Comparison of ENCODE assay signal across 8 cellular contexts in the genomic region with DNA sequence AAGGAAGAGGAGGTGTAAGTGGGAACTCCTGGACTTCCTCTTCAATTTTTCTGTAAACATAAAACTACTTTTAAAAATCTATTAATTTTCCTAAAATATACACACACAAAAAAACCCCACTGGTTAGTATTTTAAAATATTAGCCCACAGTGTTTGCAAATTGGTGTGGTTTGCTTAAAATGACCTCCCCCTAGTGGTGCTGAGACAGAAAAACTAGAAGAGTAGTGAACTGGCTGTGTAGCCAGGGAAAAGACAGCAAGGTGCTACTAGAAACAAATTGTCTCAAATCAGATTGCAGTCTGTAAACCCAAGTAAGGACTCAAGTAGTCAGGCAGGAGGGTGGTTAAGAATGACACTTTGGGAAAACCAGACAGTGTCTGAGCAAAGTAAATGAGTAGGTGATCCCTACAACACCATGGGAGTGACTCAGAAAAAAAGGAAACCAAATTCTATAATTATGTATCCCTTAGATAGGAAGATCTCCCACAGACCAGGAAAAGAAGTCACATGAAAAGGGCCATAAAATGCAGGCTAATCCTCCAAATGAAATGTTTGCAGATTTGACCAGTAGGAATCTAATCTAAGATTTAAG. TPM values are rescaled to one million over a fixed set of nuclear protein-coding genes. Genes with fewer than 3 reads are reported as not detected.
DNase-seq lines count a peak whose midpoint lies in the region; ATAC-seq, FAIRE-seq and TF ChIP-seq lines count a peak whose summit lies in the region.

No MANE protein-coding gene starts in this region.

- H3K9me3 ChIP-seq in H1 (ENCODE audit: insufficient read depth in 2 of 2, low read depth in 1 of 2, low read length in 1 of 2) = no peaks in the 10 kb centered on the region

- FAIRE-seq in H1 (lab: Jason Lieb, UNC) = peak; percentile 60

- H2BK5ac ChIP-seq in H1 (ENCODE audit: low read depth, low read length) = no peak overlapping the region

- no peak overlapping the region for H2BK20ac ChIP-seq in H1 (ENCODE audit: low read length)

- H2AFZ ChIP-seq in H1 (ENCODE audit: low read length) = peak overlapping the region; percentile 95; the same call in 1 of the 2 replicates

- no peak overlapping the region for H3K27ac ChIP-seq in H1 (ENCODE audit: low read depth, low read length)

- no peak overlapping the region for H2BK12ac ChIP-seq in H1 (ENCODE audit: low read depth, low read length)

- H3K4me1 ChIP-seq in H1 (replicated peaks in 1 of 4; ENCODE audit: control insufficient read depth in 3 of 4, insufficient read depth in 4 of 4, low read length in 3 of 4) = 0 out of 7 replicates have a peak, but pooled peaks cover 0 to 2% (median 0%) of the 10 kb centered on the region in 4 experiments

- no peak overlapping the region for H3K4ac ChIP-seq in H1 (replicated peaks; ENCODE audit: insufficient read length, low read depth, low read length)

- H3K36me3 ChIP-seq in H1 (ENCODE audit: control insufficient read depth in 2 of 4, insufficient read depth in 4 of 4, low read length in 3 of 4) = no peaks in the 10 kb centered on the region

- POLR2A ChIA-PET in H1 (lab: Charles Lee; ENCODE audit: partially characterized antibody) = no interaction called here

- H2AK5ac ChIP-seq in H1 (ENCODE audit: low read depth, low read length) = no peak overlapping the region

- H4K5ac ChIP-seq in H1 (ENCODE audit: insufficient read length, low read depth, low read length) = no peak overlapping the region

- H3K9ac ChIP-seq in H1 (replicated peaks in 1 of 4; ENCODE audit: extremely low read depth in 1 of 4, low read depth in 3 of 4, low read length in 3 of 4) = no peak overlapping the region

- DNase-seq in AG09309 (ENCODE audit: low read depth) (no peak), Kasumi-1 (lab: John Stamatoyannopoulos, UW) (peak; percentile 43 to 44), H1 (ENCODE audit: low read depth in 1 of 2, low spot score in 2 of 2) (no peak), mucosa of gallbladder (ENCODE audit: low spot score) (no peak), NCI-H524 treated with DMSO at 0.1 percent for 48 hours (lab: John Stamatoyannopoulos, UW) (no peak), activated gamma-delta T cell treated with Interleukin-2 at 50 U/mL for 16 hours (no peak)

- no peaks in the 10 kb centered on the region for H3K23me2 ChIP-seq in H1 (ENCODE audit: low read depth, low read length)

- H3K56ac ChIP-seq in H1 (replicated peaks; ENCODE audit: insufficient read length, low read depth, low read length) = no peak overlapping the region

- no peak overlapping the region for H3K4me2 ChIP-seq in H1 (ENCODE audit: insufficient read depth in 1 of 2, low read depth in 2 of 2, low read length in 2 of 2)

- no peaks in the 10 kb centered on the region for H3K79me2 ChIP-seq in H1 (ENCODE audit: control insufficient read depth in 1 of 2, insufficient read depth in 2 of 2, low read length in 2 of 2)

- H2BK15ac ChIP-seq in H1 (ENCODE audit: low read length) = no peak overlapping the region

- TF ChIP-seq RAD21 in H1 (IDR thresholded peaks at IDR 0.05 in 1 of 2, conservative IDR thresholded peaks at IDR 0.05 in 1 of 2; ENCODE audit: low read depth in 2 of 2, low read length in 2 of 2) = peak; percentile 43 to 49

- TF ChIP-seq CTCF in AG09309 (IDR thresholded peaks at IDR 0.05; ENCODE audit: control insufficient read depth, insufficient read depth, low read depth, low read length, missing control alignments) (peak; percentile 55), H1 (IDR thresholded peaks at IDR 0.05; ENCODE audit: control extremely low read depth in 1 of 3, insufficient read depth in 1 of 3, low read depth in 1 of 3, low read length in 3 of 3) (peak in 2 of 3 experiments; percentile 39 to 65; a peak in 2 of 4 replicates)

- no peak overlapping the region for H4K91ac ChIP-seq in H1 (replicated peaks; ENCODE audit: insufficient read length, low read length)

- H4K20me1 ChIP-seq in H1 (replicated peaks in 1 of 2; ENCODE audit: control insufficient read depth in 1 of 2, insufficient read depth in 2 of 2, low read length in 2 of 2) = no peaks in the 10 kb centered on the region

- H3K27me3 ChIP-seq in H1 (replicated peaks in 1 of 4; ENCODE audit: control insufficient read depth in 3 of 4, extremely low read depth in 1 of 4, insufficient read depth in 3 of 4, low read length in 3 of 4) = no peaks in the 10 kb centered on the region

- H3K14ac ChIP-seq in H1 (ENCODE audit: insufficient read length) = no peak overlapping the region

- no peaks in the 10 kb centered on the region for H3K79me1 ChIP-seq in H1 (ENCODE audit: low read depth, low read length)

- CTCF ChIA-PET in H1 (lab: Charles Lee; ENCODE audit: partially characterized antibody) = interaction anchor here (1.1 to 1.2 kb wide), 2 partner anchors 13 to 232 kb away, joined by 3 to 5 read pairs; no protein-coding TSS in a partner anchor

- no peak for TF ChIP-seq POLR2A in H1 (IDR thresholded peaks at IDR 0.05; ENCODE audit: control extremely low read depth in 1 of 2, low read depth in 2 of 2, low read length in 2 of 2)

- no peak overlapping the region for H2BK120ac ChIP-seq in H1 (replicated peaks; ENCODE audit: low read depth, low read length)

- H3K23ac ChIP-seq in H1 (ENCODE audit: insufficient read length) = no peak overlapping the region

- ATAC-seq in GM19023 (IDR thresholded peaks at IDR 0.05; ENCODE audit: unreplicated experiment) (peak; percentile 72), GM21529 (IDR thresholded peaks at IDR 0.05; ENCODE audit: unreplicated experiment) (no peak)

- no peak overlapping the region for H3K18ac ChIP-seq in H1 (ENCODE audit: extremely low read depth, low read length)

- H3K4me3 ChIP-seq in AG09309 (ENCODE audit: control insufficient read depth, low read depth, low read length) (no peak overlapping the region), H1 (ENCODE audit: extremely low read depth in 1 of 4, insufficient read depth in 2 of 4, low read depth in 3 of 4, low read length in 4 of 4) (no peak overlapping the region)

- no peak for TF ChIP-seq EP300 in H1 (IDR thresholded peaks at IDR 0.05; ENCODE audit: borderline replicate concordance in 1 of 2, low read depth in 2 of 2, low read length in 2 of 2)

- H4K8ac ChIP-seq in H1 (ENCODE audit: extremely low read depth, insufficient read depth, low read length) = no peak overlapping the region

TF ChIP-seq in H1, 55 proteins besides CTCF, POLR2A, EP300 and RAD21:
- TF ChIP-seq TBP (IDR thresholded peaks at IDR 0.05; ENCODE audit: low read depth, low read length) (no peak), BACH1 (IDR thresholded peaks at IDR 0.05; ENCODE audit: low read length) (no peak), PHF8 (conservative IDR thresholded peaks at IDR 0.05; ENCODE audit: low read depth, low read length) (no peak), TAF7 (optimal IDR thresholded peaks at IDR 0.05; ENCODE audit: borderline replicate concordance, low read depth, low read length) (no peak), SUZ12 (IDR thresholded peaks at IDR 0.05; ENCODE audit: low read length) (no peak), CHD2 (IDR thresholded peaks at IDR 0.05; ENCODE audit: low read length) (no peak), ZNF274 (IDR thresholded peaks at IDR 0.05; ENCODE audit: borderline replicate concordance, extremely low read depth, low read length) (no peak), GABPA (IDR thresholded peaks at IDR 0.05; ENCODE audit: borderline replicate concordance, insufficient read depth, low read length) (no peak), TEAD4 (IDR thresholded peaks at IDR 0.05; ENCODE audit: low read depth, low read length) (no peak), JUN (IDR thresholded peaks at IDR 0.05; ENCODE audit: low read depth, low read length) (no peak), POU5F1 (IDR thresholded peaks at IDR 0.05; ENCODE audit: low read depth, low read length) (no peak)

RNA-seq across cellular contexts. Expression of gene AMTN, which starts 26.0 kb away (rescaled TPM):
- not detected in 2 replicates for total RNA-seq in H1 (2021; fragmentation: NEBNext Ultra II Directional; extraction: Animal tissue kit (Norgen Biotek cat#: 25700))
- polyA plus RNA-seq in H1 (2011; rRNA removed) = not detected in 2 replicates
- polyA plus RNA-seq in H1 (2011; cell fraction: cytosol; rRNA removed) = not detected
- not detected for polyA plus RNA-seq in H1 (2011; cell fraction: nucleus; rRNA removed)
- not detected in 4 replicates for polyA plus RNA-seq in H1 (2012, experiment 1 of 2)
- polyA plus RNA-seq in H1 (2012, experiment 2 of 2) = not detected
- not detected for polyA plus RNA-seq in H1 (2013, experiment 1 of 2)
- polyA plus RNA-seq in H1 (2013, experiment 2 of 2) = not detected
- not detected in 2 replicates for polyA minus RNA-seq in H1 (2011; rRNA and poly(A)+ RNA removed)
- polyA minus RNA-seq in H1 (2011; cell fraction: cytosol; rRNA and poly(A)+ RNA removed) = not detected
- not detected for polyA minus RNA-seq in H1 (2011; cell fraction: nucleus; rRNA and poly(A)+ RNA removed)
- not detected for total RNA-seq in mucosa of gallbladder

RNA-seq across cellular contexts. Expression of gene AMBN, which starts 47.7 kb away (rescaled TPM):
- not detected in 2 replicates for total RNA-seq in H1 (2021; fragmentation: NEBNext Ultra II Directional; extraction: Animal tissue kit (Norgen Biotek cat#: 25700))
- not detected in 2 replicates for polyA plus RNA-seq in H1 (2011; rRNA removed)
- not detected for polyA plus RNA-seq in H1 (2011; cell fraction: cytosol; rRNA removed)
- not detected for polyA plus RNA-seq in H1 (2011; cell fraction: nucleus; rRNA removed)
- polyA plus RNA-seq in H1 (2012, experiment 1 of 2) = not detected in 4 replicates
- not detected for polyA plus RNA-seq in H1 (2012, experiment 2 of 2)
- not detected for polyA plus RNA-seq in H1 (2013, experiment 1 of 2)
- polyA plus RNA-seq in H1 (2013, experiment 2 of 2) = not detected
- polyA minus RNA-seq in H1 (2011; rRNA and poly(A)+ RNA removed) = not detected in 2 replicates
- polyA minus RNA-seq in H1 (2011; cell fraction: cytosol; rRNA and poly(A)+ RNA removed) = not detected
- polyA minus RNA-seq in H1 (2011; cell fraction: nucleus; rRNA and poly(A)+ RNA removed) = not detected
- total RNA-seq in mucosa of gallbladder = not detected

Comparison
In these comparisons a context has a peak if more than half of its experiments do, and no peak if none do; other contexts are left out.
1. DNase-seq: peak in Kasumi-1 (2 of 2); none in AG09309 (single experiment), H1 (0 of 2), mucosa of gallbladder (single experiment), NCI-H524 treated with DMSO at 0.1 percent for 48 hours (single experiment) and activated gamma-delta T cell treated with Interleukin-2 at 50 U/mL for 16 hours (single experiment).